Comparison of ENCODE assay signal across 9 cellular contexts in genomic region chr22:39240841-39241631, GRCh38. TPM values are rescaled to one million over a fixed set of nuclear protein-coding genes. Genes with fewer than 3 reads are reported as not detected.
DNase-seq lines count a peak whose midpoint lies in the region; ATAC-seq, FAIRE-seq and TF ChIP-seq lines count a peak whose summit lies in the region.
"Had no signal": no experiment of that assay in that cellular context is flagged by ENCODE, and none has a peak within 500 bp of the region (broad histone marks: within the 10 kb centered on the region; RNA-seq: fewer than 3 reads in every experiment).

No MANE protein-coding gene starts in this region.

- H3K4me3 ChIP-seq in A549 (no peak overlapping the region), adrenal gland (peak overlapping the region in 1 of 4 donors; percentile 52), stomach (peak overlapping the region; percentile 52 to 65 (median 55))

- H3K36me3 ChIP-seq in adrenal gland (replicated peaks in 1 of 2), result no peaks in the 10 kb centered on the region
- H3K36me3 ChIP-seq in stomach, result no peaks in the 10 kb centered on the region

- 43% methylated on average over 10 of the region's 19 CpGs for WGBS in A549 (ENCODE audit: missing lambda C conversion rate)
- 50 to 59% (median 54%) methylated on average over 11 to 19 of the region's 19 CpGs for WGBS in adrenal gland, 4 donors
- 19 to 31% (median 26%) methylated on average over 13 to 19 of the region's 19 CpGs for WGBS in stomach, 5 donors

- no peak for TF ChIP-seq EP300 in A549 (IDR thresholded peaks at IDR 0.05)
- TF ChIP-seq EP300 in stomach (IDR thresholded peaks at IDR 0.05), result no peak

- H3K27ac ChIP-seq in A549 (peak overlapping the region; percentile 59 to 88), adrenal gland (peak overlapping the region in 2 of 5 donors; percentile 41 to 50), stomach (peak overlapping the region; percentile 78 to 86 (median 84))

- intact Hi-C loops in adrenal gland (cut with DNase I), result no loop called here
- intact Hi-C loops in left colon (cut with DNase I, micrococcal nuclease), result no loop called here
- intact Hi-C loops in stomach (cut with DNase I; ENCODE audit: low total_unique reads), result no loop called here

- H3K9me3 ChIP-seq in A549 (no peaks in the 10 kb centered on the region), adrenal gland (replicated peaks in 1 of 3) (no peaks in the 10 kb centered on the region), stomach (no peaks in the 10 kb centered on the region)

- ATAC-seq in A549 (peak in 1 of 2 experiments; percentile 44; a peak in 3 of 6 replicates), left colon (peak; percentile 73), GM18873 (IDR thresholded peaks at IDR 0.05; ENCODE audit: low FRiP score, unreplicated experiment) (no peak)

- peak; percentile 29 to 61 for DNase-seq in A549 (ENCODE audit: low read depth in 1 of 2, low spot score in 1 of 2)
- peak; percentile 20 for DNase-seq in LoVo (ENCODE audit: low spot score)
- DNase-seq in adrenal gland, result peak in 4 of 7 donors; percentile 48 to 82 (median 50)
- peak; percentile 74 to 81 for DNase-seq in left colon
- peak; percentile 71 for DNase-seq in stomach
- no peak for DNase-seq in NCI-H2081 (lab: John Stamatoyannopoulos, UW)
- no peak for DNase-seq in NCI-H2196 treated with DMSO at 0.1 percent for 48 hours (lab: John Stamatoyannopoulos, UW; ENCODE audit: unreplicated experiment)

- no peak for TF ChIP-seq CTCF in A549 (IDR thresholded peaks at IDR 0.05)
- TF ChIP-seq CTCF in adrenal gland (IDR thresholded peaks at IDR 0.05), result no peak
- TF ChIP-seq CTCF in stomach (IDR thresholded peaks at IDR 0.05), result no peak

- POLR2A ChIA-PET in A549 (lab: Yijun Ruan, JAX), result interaction anchor here (1.2 kb wide), 1 partner anchor 12 kb away, joined by 3 read pairs; no protein-coding TSS in a partner anchor

- no peak for TF ChIP-seq POLR2A in A549 (IDR thresholded peaks at IDR 0.05; ENCODE audit: low read length)
- peak in 1 of 2 donors; percentile 11 for TF ChIP-seq POLR2A in adrenal gland (IDR thresholded peaks at IDR 0.05)
- TF ChIP-seq POLR2A in stomach (IDR thresholded peaks at IDR 0.05), result no peak

- CTCF ChIA-PET in A549 (lab: Yijun Ruan, JAX), result interaction anchor here (0.6 to 3.0 kb wide), 6 partner anchors 10 to 81 kb away, joined by 3 to 10 read pairs (median 3); no protein-coding TSS in a partner anchor

- FAIRE-seq in A549 (lab: Jason Lieb, UNC), result no peak
- FAIRE-seq: TTC549 had no signal

- peak overlapping the region; percentile 99 for H3K4me2 ChIP-seq in A549

- peaks cover 46% of the 10 kb centered on the region for H3K4me1 ChIP-seq in A549
- H3K4me1 ChIP-seq in adrenal gland (replicated peaks in 1 of 2), result peaks cover 11 to 29% of the 10 kb centered on the region in 2 donors
- H3K4me1 ChIP-seq in stomach, result peaks cover 92 to 98% (median 95%) of the 10 kb centered on the region in 4 donors

- no peak for TF ChIP-seq RAD21 in A549 (conservative IDR thresholded peaks at IDR 0.05 in 1 of 2, IDR thresholded peaks at IDR 0.05 in 1 of 2)

- H3K27me3 ChIP-seq in adrenal gland, result no peaks in the 10 kb centered on the region
- peaks cover 0 to 82% (median 26%) of the 10 kb centered on the region in 3 donors for H3K27me3 ChIP-seq in stomach

TF ChIP-seq in A549, 52 proteins besides CTCF, POLR2A, EP300 and RAD21:
- no peak for TF ChIP-seq CHD2 (IDR thresholded peaks at IDR 0.05; ENCODE audit: low read length, partially characterized antibody)
- TF ChIP-seq, protein P1, sequence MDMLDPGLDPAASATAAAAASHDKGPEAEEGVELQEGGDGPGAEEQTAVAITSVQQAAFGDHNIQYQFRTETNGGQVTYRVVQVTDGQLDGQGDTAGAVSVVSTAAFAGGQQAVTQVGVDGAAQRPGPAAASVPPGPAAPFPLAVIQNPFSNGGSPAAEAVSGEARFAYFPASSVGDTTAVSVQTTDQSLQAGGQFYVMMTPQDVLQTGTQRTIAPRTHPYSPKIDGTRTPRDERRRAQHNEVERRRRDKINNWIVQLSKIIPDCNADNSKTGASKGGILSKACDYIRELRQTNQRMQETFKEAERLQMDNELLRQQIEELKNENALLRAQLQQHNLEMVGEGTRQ (IDR thresholded peaks at IDR 0.05), result peak; percentile 87
- TF ChIP-seq, protein P2, sequence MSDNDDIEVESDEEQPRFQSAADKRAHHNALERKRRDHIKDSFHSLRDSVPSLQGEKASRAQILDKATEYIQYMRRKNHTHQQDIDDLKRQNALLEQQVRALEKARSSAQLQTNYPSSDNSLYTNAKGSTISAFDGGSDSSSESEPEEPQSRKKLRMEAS (IDR thresholded peaks at IDR 0.05), result peak; percentile 29; the same call in 1 of the 2 replicates
TF ChIP-seq in A549: peak in this region for 2.

RNA-seq across cellular contexts. Expression of gene PDGFB, which starts 3.7 kb away (rescaled TPM):
- polyA plus RNA-seq in A549 (2011; rRNA removed) (4.0 and 4.5 TPM in 2 replicates), A549 (2017; fragmentation: RNase III; extraction: RNeasy Plus Mini Kit Qiagen cat#74134 plus additional on column Dnase treatment) (2.1 to 3.3 TPM (median 3.0 TPM) in 3 replicates), adrenal gland (1 to 10 TPM; 4.0 to 8.7 (median 6.0) TPM), stomach (1 to 10 TPM; 3.6 to 4.1 (median 3.6) TPM)
- 4.0 and 5.2 TPM in 2 replicates for polyA plus RNA-seq in A549 (2012; cell fraction: cytosol; rRNA removed)
- 7.2 and 9.2 TPM in 2 replicates for polyA plus RNA-seq in A549 (2012; cell fraction: nucleus; rRNA removed)
- 3.2 and 4.7 TPM in 2 replicates for polyA minus RNA-seq in A549 (2011; rRNA and poly(A)+ RNA removed)
- total RNA-seq in adrenal gland (10 to 100 TPM in 1 of 8 donors, 1 to 10 TPM in 7; 2.5 to 10.9 (median 6.8) TPM), left colon (1 to 10 TPM; 2.7 to 5.3 TPM), stomach (10 to 100 TPM in 2 of 5 donors, 1 to 10 TPM in 3; 1.2 to 58.5 (median 9.5) TPM)

Comparison
In these comparisons a context has a peak if more than half of its experiments do, and no peak if none do; other contexts are left out.
1. DNase-seq: peak in A549 (2 of 2), LoVo (single experiment), adrenal gland (4 of 7), left colon (2 of 2) and stomach (single experiment); none in NCI-H2081 (0 of 2) and NCI-H2196 treated with DMSO at 0.1 percent for 48 hours (single experiment).